1 cellular context compared by ENCODE assay signal in genomic region chr20:63520939-63521601, GRCh38.
TF ChIP-seq lines count a peak whose summit lies in the region.

No MANE protein-coding gene starts in this region.

TF ChIP-seq in HepG2, 621 proteins besides CTCF, POLR2A, EP300 and RAD21 (continued from another document and continues in another):
- TF ChIP-seq ZNF407 (CRISPR knock-in tag; IDR thresholded peaks at IDR 0.05; ENCODE audit: not compliant biosample characterization) (no peak), TOPORS (CRISPR knock-in tag; IDR thresholded peaks at IDR 0.05) (no peak), ARID5B (CRISPR knock-in tag; IDR thresholded peaks at IDR 0.05) (no peak), ZNF83 (CRISPR knock-in tag; IDR thresholded peaks at IDR 0.05; ENCODE audit: borderline replicate concordance) (no peak; the same call in 1 of the 2 replicates), ZNF7 (CRISPR knock-in tag; IDR thresholded peaks at IDR 0.05) (no peak), IKZF1 (IDR thresholded peaks at IDR 0.05) (no peak), CC2D1A (CRISPR knock-in tag; IDR thresholded peaks at IDR 0.05) (no peak), MLLT10 (CRISPR knock-in tag; IDR thresholded peaks at IDR 0.05) (no peak), IRF1 (CRISPR knock-in tag; IDR thresholded peaks at IDR 0.05; ENCODE audit: low read depth) (no peak), TFDP2 (CRISPR knock-in tag; IDR thresholded peaks at IDR 0.05) (peak; percentile 10; the same call in 1 of the 2 replicates), ZNF619 (CRISPR knock-in tag; IDR thresholded peaks at IDR 0.05) (0 out of 2 replicates have a peak, but pooled peaks have one; percentile 53), ZNF747 (CRISPR knock-in tag; IDR thresholded peaks at IDR 0.05; ENCODE audit: borderline replicate concordance) (no peak), HDAC2 (CRISPR knock-in tag; IDR thresholded peaks at IDR 0.05) (no peak), ZNF234 (CRISPR knock-in tag; conservative IDR thresholded peaks at IDR 0.05) (no peak), KLF12 (CRISPR knock-in tag; IDR thresholded peaks at IDR 0.05; ENCODE audit: borderline replicate concordance) (no peak), RBFOX2 (IDR thresholded peaks at IDR 0.05; ENCODE audit: low read depth, low read length) (peak; percentile 42; the same call in 1 of the 2 replicates), FOXA3 (CRISPR knock-in tag; IDR thresholded peaks at IDR 0.05) (0 out of 2 replicates have a peak, but pooled peaks have one; percentile 7), TAF1 (CRISPR knock-in tag; IDR thresholded peaks at IDR 0.05) (no peak), MBNL3 (CRISPR knock-in tag; conservative IDR thresholded peaks at IDR 0.05) (no peak), ZFP36L2 (CRISPR knock-in tag; IDR thresholded peaks at IDR 0.05) (no peak), ZNF281 (CRISPR knock-in tag; IDR thresholded peaks at IDR 0.05; ENCODE audit: borderline replicate concordance) (no peak; the same call in 1 of the 2 replicates), ZNF740 (CRISPR knock-in tag; IDR thresholded peaks at IDR 0.05) (no peak), ZSCAN5A (CRISPR knock-in tag; IDR thresholded peaks at IDR 0.05; ENCODE audit: borderline replicate concordance) (no peak), ZNF138 (CRISPR knock-in tag; IDR thresholded peaks at IDR 0.05; ENCODE audit: low read depth) (no peak), ZNF713 (CRISPR knock-in tag; IDR thresholded peaks at IDR 0.05) (0 out of 2 replicates have a peak, but pooled peaks have one; percentile 55), SNRNP70 (IDR thresholded peaks at IDR 0.05; ENCODE audit: low read depth, low read length) (no peak), NFE2L1 (CRISPR knock-in tag; IDR thresholded peaks at IDR 0.05; ENCODE audit: borderline replicate concordance) (0 out of 2 replicates have a peak, but pooled peaks have one; percentile 58), ZNF724P (CRISPR knock-in tag; IDR thresholded peaks at IDR 0.05; ENCODE audit: borderline replicate concordance) (no peak), ZNF33B (CRISPR knock-in tag; IDR thresholded peaks at IDR 0.05) (no peak), ZBTB4 (CRISPR knock-in tag; IDR thresholded peaks at IDR 0.05; ENCODE audit: borderline replicate concordance) (0 out of 2 replicates have a peak, but pooled peaks have one; percentile 29), ZNF720 (CRISPR knock-in tag; IDR thresholded peaks at IDR 0.05) (no peak), KDM3A (CRISPR knock-in tag; IDR thresholded peaks at IDR 0.05; ENCODE audit: low read depth) (no peak), HMGA1 (CRISPR knock-in tag; conservative IDR thresholded peaks at IDR 0.05) (no peak), ZBTB7B (CRISPR knock-in tag; IDR thresholded peaks at IDR 0.05) (0 out of 2 replicates have a peak, but pooled peaks have one; percentile 22), REPIN1 (CRISPR knock-in tag; IDR thresholded peaks at IDR 0.05; ENCODE audit: borderline replicate concordance, low read depth) (no peak), KDM5A (IDR thresholded peaks at IDR 0.05; ENCODE audit: borderline replicate concordance, low read length) (no peak), AGO2 (optimal IDR thresholded peaks at IDR 0.05; ENCODE audit: low read depth, low read length) (peak; percentile 59), ARHGAP35 (CRISPR knock-in tag; IDR thresholded peaks at IDR 0.05; ENCODE audit: borderline replicate concordance) (no peak)
